ENCODE assay signal across 23 cellular contexts in genomic region chr1:113901171-113901570, GRCh38. TPM values are rescaled to one million over a fixed set of nuclear protein-coding genes. Genes with fewer than 3 reads are reported as not detected.
DNase-seq lines count a peak whose midpoint lies in the region; ATAC-seq and TF ChIP-seq lines count a peak whose summit lies in the region.
"Had no signal": no experiment of that assay in that cellular context is flagged by ENCODE, and none has a peak within 500 bp of the region (broad histone marks: within the 10 kb centered on the region; RNA-seq: fewer than 3 reads in every experiment).

No MANE protein-coding gene starts in this region.

- H3K9me3 ChIP-seq in Loucy (ENCODE audit: insufficient read depth, low read depth, low read length), result no peaks in the 10 kb centered on the region
- H3K9me3 ChIP-seq: esophagus muscularis mucosa, HAP-1, left ventricle myocardium inferior, testis, vagina had no signal

- H3K9me2 ChIP-seq in Loucy (replicated peaks; ENCODE audit: low read depth, low read length), result no peaks in the 10 kb centered on the region

- H3K27me3 Mint-ChIP-seq in CD14-positive monocyte (ENCODE audit: low read depth in 3 of 3) (peaks cover 0 to 2% (median 0%) of the 10 kb centered on the region in 3 donors), memory B cell (no peaks in the 10 kb centered on the region), mesothelial cell of epicardium (ENCODE audit: low read depth) (no peaks in the 10 kb centered on the region)
- H3K27me3 Mint-ChIP-seq in activated CD8-positive, alpha-beta T cell treated with anti-CD3 and anti-CD28 coated beads for 36 hours, result no peaks in the 10 kb centered on the region
- H3K27me3 Mint-ChIP-seq: CD4-positive, alpha-beta T cell; stimulated activated naive B cell treated with anti-CD40 and anti-IgM and Interleukin-4, amounts not matched to agents 10 μg/mL and 1 μg/mL and 100 μg/mL, for 72 hours had no signal

- intact Hi-C loops in CD14-positive monocyte (cut with micrococcal nuclease), result loop anchor here in 1 of 2 donors (5.0 kb wide), 1 partner anchor 39 kb away; no protein-coding TSS in a partner anchor
- intact Hi-C loops in activated CD8-positive, alpha-beta T cell treated with anti-CD3 and anti-CD28 coated beads for 36 hours (cut with micrococcal nuclease), result loop anchor here (5.0 kb wide), 1 partner anchor 64 kb away; no protein-coding TSS in a partner anchor

- H3K36me3 ChIP-seq in Loucy (ENCODE audit: insufficient read depth, low read length), result peaks cover 4% of the 10 kb centered on the region; the same call in 1 of the 2 replicates

- H3K4me1 ChIP-seq in Loucy (ENCODE audit: insufficient read depth, low read length, poor library complexity, severe bottlenecking), result peaks cover 33% of the 10 kb centered on the region

- POLR2A ChIA-PET in activated CD8-positive, alpha-beta T cell treated with anti-CD3 and anti-CD28 coated beads for 36 hours (lab: Charles Lee), result interaction anchor here (1.2 to 3.3 kb wide), 4 partner anchors 9 to 29 kb away, joined by 3 to 16 read pairs (median 5); partner anchors contain the start of gene HIPK1
- POLR2A ChIA-PET in RWPE1 (lab: Yijun Ruan, JAX; ENCODE audit: low non-redundant PET), result no interaction called here

- TF ChIP-seq CTCF in CD14-positive monocyte (IDR thresholded peaks at IDR 0.05) (no peak), Loucy (conservative IDR thresholded peaks at IDR 0.05; ENCODE audit: low read length) (no peak), RWPE1 (conservative IDR thresholded peaks at IDR 0.05; ENCODE audit: low read depth) (no peak), mesothelial cell of epicardium (IDR thresholded peaks at IDR 0.05; ENCODE audit: unreplicated experiment) (no peak)
- no peak for TF ChIP-seq CTCF in activated CD8-positive, alpha-beta T cell treated with anti-CD3 and anti-CD28 coated beads for 36 hours (IDR thresholded peaks at IDR 0.05)

- peaks cover 0 to under 1% (median 0%) of the 10 kb centered on the region in 7 donors for H3K9me3 Mint-ChIP-seq in CD14-positive monocyte
- no peaks in the 10 kb centered on the region for H3K9me3 Mint-ChIP-seq in activated CD8-positive, alpha-beta T cell treated with anti-CD3 and anti-CD28 coated beads for 36 hours
- no peaks in the 10 kb centered on the region for H3K9me3 Mint-ChIP-seq in memory B cell
- H3K9me3 Mint-ChIP-seq in mesothelial cell of epicardium, result no peaks in the 10 kb centered on the region
- H3K9me3 Mint-ChIP-seq: CD4-positive, alpha-beta T cell; stimulated activated naive B cell treated with anti-CD40 and anti-IgM and Interleukin-4, amounts not matched to agents 10 μg/mL and 1 μg/mL and 100 μg/mL, for 72 hours had no signal

- H3K27ac Mint-ChIP-seq in CD14-positive monocyte, result peak overlapping the region in 4 of 7 donors; percentile 11 to 87 (median 42)
- peak overlapping the region; percentile 63 for H3K27ac Mint-ChIP-seq in activated CD8-positive, alpha-beta T cell treated with anti-CD3 and anti-CD28 coated beads for 36 hours
- peak overlapping the region; percentile 15 for H3K27ac Mint-ChIP-seq in memory B cell
- H3K27ac Mint-ChIP-seq in mesothelial cell of epicardium, result no peak overlapping the region
- H3K27ac Mint-ChIP-seq: stimulated activated naive B cell treated with anti-CD40 and anti-IgM and Interleukin-4, amounts not matched to agents 10 μg/mL and 1 μg/mL and 100 μg/mL, for 72 hours had no signal

- peaks cover 45% of the 10 kb centered on the region for H3K79me2 ChIP-seq in Loucy (ENCODE audit: insufficient read depth, low read length)

- H3K4me1 Mint-ChIP-seq in CD14-positive monocyte, result peaks cover 63% of the 10 kb centered on the region
- H3K4me1 Mint-ChIP-seq in activated CD8-positive, alpha-beta T cell treated with anti-CD3 and anti-CD28 coated beads for 36 hours (ENCODE audit: low read depth), result peaks cover 54% of the 10 kb centered on the region
- peaks cover 29% of the 10 kb centered on the region for H3K4me1 Mint-ChIP-seq in memory B cell
- peaks cover 13% of the 10 kb centered on the region for H3K4me1 Mint-ChIP-seq in mesothelial cell of epicardium

- H3K4me3 Mint-ChIP-seq in CD14-positive monocyte (no peak overlapping the region), memory B cell (no peak overlapping the region), mesothelial cell of epicardium (no peak overlapping the region)
- H3K4me3 Mint-ChIP-seq in activated CD8-positive, alpha-beta T cell treated with anti-CD3 and anti-CD28 coated beads for 36 hours, result no peak overlapping the region
- H3K4me3 Mint-ChIP-seq: stimulated activated naive B cell treated with anti-CD40 and anti-IgM and Interleukin-4, amounts not matched to agents 10 μg/mL and 1 μg/mL and 100 μg/mL, for 72 hours had no signal

- H3K27ac ChIP-seq in RWPE1, result no peak overlapping the region
- H3K27ac ChIP-seq: esophagus muscularis mucosa, hepatocyte, left ventricle myocardium inferior, skin epidermis, testis, vagina had no signal

- H3K4me3 ChIP-seq in Loucy (ENCODE audit: low read length, poor library complexity, severe bottlenecking), result peak overlapping the region; percentile 10
- H3K4me3 ChIP-seq: esophagus muscularis mucosa, HAP-1, hepatocyte, left ventricle myocardium inferior, skin epidermis, testis, vagina had no signal

- CTCF ChIA-PET in activated CD8-positive, alpha-beta T cell treated with anti-CD3 and anti-CD28 coated beads for 36 hours (lab: Charles Lee), result interaction anchor here (1.2 to 1.7 kb wide), 2 partner anchors 8 to 20 kb away, joined by 3 to 4 read pairs; no protein-coding TSS in a partner anchor
- CTCF ChIA-PET in RWPE1 (lab: Yijun Ruan, JAX), result interaction anchor here (0.6 kb wide), 1 partner anchor 1041 kb away, joined by 3 read pairs; no protein-coding TSS in a partner anchor

- H3K36me3 Mint-ChIP-seq in CD14-positive monocyte (peaks cover 45 to 63% of the 10 kb centered on the region in 2 donors), memory B cell (peaks cover 27% of the 10 kb centered on the region), mesothelial cell of epicardium (peaks cover 18% of the 10 kb centered on the region)
- H3K36me3 Mint-ChIP-seq in activated CD8-positive, alpha-beta T cell treated with anti-CD3 and anti-CD28 coated beads for 36 hours (ENCODE audit: low read depth), result peaks cover 67% of the 10 kb centered on the region

- H3K4me2 ChIP-seq in Loucy (ENCODE audit: low read depth, low read length, poor library complexity, severe bottlenecking), result peak overlapping the region; percentile 94
- H3K4me2 ChIP-seq: hepatocyte had no signal

- ATAC-seq in activated CD8-positive, alpha-beta T cell treated with anti-CD3 and anti-CD28 coated beads for 36 hours, result no peak
- ATAC-seq in memory B cell (ENCODE audit: low read depth), result no peak
- ATAC-seq: SK-N-SH treated with all-trans-retinoic acid at 6 μM for 48 hours; stimulated activated naive B cell treated with anti-CD40 and anti-IgM and Interleukin-4, amounts not matched to agents 10 μg/mL and 1 μg/mL and 100 μg/mL, for 72 hours had no signal

- no peaks in the 10 kb centered on the region for H3F3A ChIP-seq in Loucy (ENCODE audit: low read depth)

- H3K27me3 ChIP-seq in Loucy (ENCODE audit: insufficient read depth, low read length, poor library complexity, severe bottlenecking), result no peaks in the 10 kb centered on the region
- H3K27me3 ChIP-seq: esophagus muscularis mucosa, hepatocyte, testis, vagina had no signal

- H2AFZ ChIP-seq in Loucy (ENCODE audit: low read length), result no peak overlapping the region
- H2AFZ ChIP-seq: hepatocyte had no signal

- no peak overlapping the region for H3K9ac ChIP-seq in Loucy (ENCODE audit: low read depth, low read length, poor library complexity, severe bottlenecking)

- H4K20me1 ChIP-seq in Loucy (ENCODE audit: insufficient read depth, low read length, poor library complexity, severe bottlenecking), result no peaks in the 10 kb centered on the region

- DNase-seq in CD14-positive monocyte (ENCODE audit: low spot score) (no peak), memory B cell (ENCODE audit: low spot score in 2 of 2) (no peak), RWPE1 (ENCODE audit: low spot score) (no peak), mesothelial cell of epicardium (ENCODE audit: low spot score in 2 of 2, unreplicated experiment in 2 of 2) (no peak)
- DNase-seq in activated CD8-positive, alpha-beta T cell treated with anti-CD3 and anti-CD28 coated beads for 36 hours, result no peak
- DNase-seq in stimulated activated CD4-positive, alpha-beta T cell treated with anti-CD3 and anti-CD28 coated beads, Interleukin-4, amount 100 ng/mL, for 4 hours, result no peak
- DNase-seq: activated CD4-positive, CD25-positive, alpha-beta regulatory T cell treated with anti-CD3 and anti-CD28 coated beads, Interleukin-2, amount 50 U/mL, for 72 hours; activated naive CD4-positive, alpha-beta T cell treated with anti-CD3 and anti-CD28 coated beads, Interleukin-2, amount 50 U/mL, for 16 hours; CD4-positive, alpha-beta T cell; left ventricle myocardium inferior; NCI-H187 treated with DMSO at 0.1 percent for 48 hours; NCI-H774; stimulated activated CD4-positive, alpha-beta T cell treated with anti-CD3 and anti-CD28 coated beads, Interleukin-2, amount 100 ng/mL, for 24 hours; stimulated activated naive B cell treated with anti-CD40 and anti-IgM and Interleukin-4, amounts not matched to agents 10 μg/mL and 1 μg/mL and 100 μg/mL, for 72 hours; testis had no signal

RNA-seq across cellular contexts. Expression of gene AP4B1, which starts 3.4 kb away (rescaled TPM):
- 1 to 10 TPM; 3.5 to 6.1 TPM for polyA plus RNA-seq in CD14-positive monocyte
- total RNA-seq in activated CD8-positive, alpha-beta T cell treated with anti-CD3 and anti-CD28 coated beads for 36 hours, result 10 to 100 TPM; 38.2 to 38.5 TPM
- 26.8 to 31.6 TPM (median 31.6 TPM) in 3 replicates for total RNA-seq in mesothelial cell of epicardium

RNA-seq across cellular contexts. Expression of gene DCLRE1B, which starts 4.0 kb away (rescaled TPM):
- 1 to 10 TPM; 4.5 to 5.7 TPM for polyA plus RNA-seq in CD14-positive monocyte
- total RNA-seq in activated CD8-positive, alpha-beta T cell treated with anti-CD3 and anti-CD28 coated beads for 36 hours, result 10 to 100 TPM; 19.1 to 19.3 TPM
- total RNA-seq in mesothelial cell of epicardium, result 8.1 to 10.0 TPM (median 9.5 TPM) in 3 replicates

RNA-seq across cellular contexts. Expression of gene BCL2L15, which starts 13.8 kb away (rescaled TPM):
- polyA plus RNA-seq in CD14-positive monocyte, result not detected
- under 1 TPM; 0.40 to 0.61 TPM for total RNA-seq in activated CD8-positive, alpha-beta T cell treated with anti-CD3 and anti-CD28 coated beads for 36 hours
- total RNA-seq in mesothelial cell of epicardium, result 0.27 to 1.1 TPM (median 0.55 TPM) in 3 replicates
- total RNA-seq: left ventricle myocardium inferior had no signal

RNA-seq across cellular contexts. Expression of gene HIPK1, which starts 28.0 kb away (rescaled TPM):
- 10 to 100 TPM; 10.1 to 14.8 TPM for polyA plus RNA-seq in CD14-positive monocyte
- total RNA-seq in activated CD8-positive, alpha-beta T cell treated with anti-CD3 and anti-CD28 coated beads for 36 hours, result 10 to 100 TPM; 42.8 to 45.1 TPM
- 43.6 to 44.5 TPM (median 43.9 TPM) in 3 replicates for total RNA-seq in mesothelial cell of epicardium

RNA-seq across cellular contexts. Expression of gene PTPN22, which starts 29.7 kb away (rescaled TPM):
- polyA plus RNA-seq in CD14-positive monocyte, result 10 to 100 TPM; 29.7 to 43.7 TPM
- 10 to 100 TPM; 54.0 to 56.0 TPM for total RNA-seq in activated CD8-positive, alpha-beta T cell treated with anti-CD3 and anti-CD28 coated beads for 36 hours
- total RNA-seq in mesothelial cell of epicardium, result 0.11 TPM in 1 of 3 replicates, not detected in the others
- total RNA-seq: chondrocyte had no signal
